Comparison of ENCODE assay signal across 27 cellular contexts in genomic region chr1:101017448-101017847, GRCh38.
"Had no signal": no experiment of that assay in that cellular context is flagged by ENCODE, and none has a peak within 500 bp of the region (broad histone marks: within the 10 kb centered on the region; RNA-seq: fewer than 3 reads in every experiment).

No MANE protein-coding gene starts in this region.

- H3K27ac ChIP-seq: colonic mucosa, esophagus squamous epithelium, neural progenitor cell, parathyroid adenoma, right lobe of liver, thoracic aorta, transverse colon, upper lobe of right lung, uterus had no signal

- ATAC-seq: left lobe of liver; naive thymus-derived CD4-positive, alpha-beta T cell; right lobe of liver; stimulated activated naive B cell treated with anti-CD40 and anti-IgM and Interleukin-4, amounts not matched to agents 10 μg/mL and 1 μg/mL and 100 μg/mL, for 72 hours; upper lobe of right lung had no signal

- H3K79me2 ChIP-seq: parathyroid adenoma had no signal

- H3K27me3 Mint-ChIP-seq: dendritic cell treated with granulocyte-macrophage colony-stimulating factor and Interleukin-4, amounts not matched to agents 40 ng/mL and 50 ng/mL, for 4 days; naive thymus-derived CD4-positive, alpha-beta T cell; progenitor cell of endocrine pancreas; stimulated activated naive B cell treated with anti-CD40 and anti-IgM and Interleukin-4, amounts not matched to agents 10 μg/mL and 1 μg/mL and 100 μg/mL, for 72 hours; stimulated activated naive CD8-positive, alpha-beta T cell treated with anti-CD3 and anti-CD28 coated beads, Interleukin-15, Interleukin-2, amounts not matched to agents 100 ng/mL and 50 ng/mL, for 24 hours had no signal

- H3K27me3 ChIP-seq: colonic mucosa, esophagus squamous epithelium, neural progenitor cell, right lobe of liver, transverse colon, upper lobe of right lung, uterus had no signal

- H3K4me1 ChIP-seq: colonic mucosa, parathyroid adenoma, right lobe of liver, transverse colon, upper lobe of right lung, uterus had no signal

- H3K4me3 Mint-ChIP-seq: dendritic cell treated with granulocyte-macrophage colony-stimulating factor and Interleukin-4, amounts not matched to agents 40 ng/mL and 50 ng/mL, for 4 days; naive thymus-derived CD4-positive, alpha-beta T cell; nephron; neural progenitor cell; stimulated activated naive B cell treated with anti-CD40 and anti-IgM and Interleukin-4, amounts not matched to agents 10 μg/mL and 1 μg/mL and 100 μg/mL, for 72 hours; stimulated activated naive CD8-positive, alpha-beta T cell treated with anti-CD3 and anti-CD28 coated beads, Interleukin-15, Interleukin-2, amounts not matched to agents 100 ng/mL and 50 ng/mL, for 24 hours had no signal

- H3K27ac Mint-ChIP-seq: dendritic cell treated with granulocyte-macrophage colony-stimulating factor and Interleukin-4, amounts not matched to agents 40 ng/mL and 50 ng/mL, for 4 days; nephron; neural progenitor cell; progenitor cell of endocrine pancreas; stimulated activated naive B cell treated with anti-CD40 and anti-IgM and Interleukin-4, amounts not matched to agents 10 μg/mL and 1 μg/mL and 100 μg/mL, for 72 hours; stimulated activated naive CD8-positive, alpha-beta T cell treated with anti-CD3 and anti-CD28 coated beads, Interleukin-15, Interleukin-2, amounts not matched to agents 100 ng/mL and 50 ng/mL, for 24 hours had no signal

- H3K9me3 ChIP-seq: colonic mucosa, esophagus squamous epithelium, right lobe of liver, thoracic aorta, transverse colon, upper lobe of right lung, uterus had no signal

- H3K9me3 Mint-ChIP-seq: dendritic cell treated with granulocyte-macrophage colony-stimulating factor and Interleukin-4, amounts not matched to agents 40 ng/mL and 50 ng/mL, for 4 days; nephron; neural progenitor cell; stimulated activated naive CD8-positive, alpha-beta T cell treated with anti-CD3 and anti-CD28 coated beads, Interleukin-15, Interleukin-2, amounts not matched to agents 100 ng/mL and 50 ng/mL, for 24 hours had no signal

- H3K4me2 ChIP-seq: neural progenitor cell had no signal

- H3K9ac ChIP-seq: neural progenitor cell, parathyroid adenoma had no signal

- H2AFZ ChIP-seq: neural progenitor cell, parathyroid adenoma had no signal

- H3K36me3 ChIP-seq: colonic mucosa, thoracic aorta, uterus had no signal

- DNase-seq: colonic mucosa; effector memory CD4-positive, alpha-beta T cell; erythroblast; esophagus squamous epithelium; foreskin melanocyte; hypothalamus; kidney; mesenchymal stem cell; midbrain; naive thymus-derived CD4-positive, alpha-beta T cell; right lobe of liver; small intestine; stimulated activated CD4-positive, alpha-beta T cell treated with anti-CD3 and anti-CD28 coated beads, Interleukin-15, amount 100 ng/mL, for 24 hours; stimulated activated CD4-positive, alpha-beta T cell treated with anti-CD3 and anti-CD28 coated beads, Interleukin-2, amount 100 ng/mL, for 48 hours; stimulated activated naive B cell treated with anti-CD40 and anti-IgM and Interleukin-4, amounts not matched to agents 10 μg/mL and 1 μg/mL and 100 μg/mL, for 72 hours; transverse colon; upper lobe of right lung; uterus had no signal

- H3K4me1 Mint-ChIP-seq: nephron, neural progenitor cell had no signal

- H3K4me3 ChIP-seq: colonic mucosa, esophagus squamous epithelium, lung, neural progenitor cell, right lobe of liver, thoracic aorta, transverse colon, upper lobe of right lung, uterus had no signal
